1 cellular context compared by ENCODE assay signal in the genomic region with DNA sequence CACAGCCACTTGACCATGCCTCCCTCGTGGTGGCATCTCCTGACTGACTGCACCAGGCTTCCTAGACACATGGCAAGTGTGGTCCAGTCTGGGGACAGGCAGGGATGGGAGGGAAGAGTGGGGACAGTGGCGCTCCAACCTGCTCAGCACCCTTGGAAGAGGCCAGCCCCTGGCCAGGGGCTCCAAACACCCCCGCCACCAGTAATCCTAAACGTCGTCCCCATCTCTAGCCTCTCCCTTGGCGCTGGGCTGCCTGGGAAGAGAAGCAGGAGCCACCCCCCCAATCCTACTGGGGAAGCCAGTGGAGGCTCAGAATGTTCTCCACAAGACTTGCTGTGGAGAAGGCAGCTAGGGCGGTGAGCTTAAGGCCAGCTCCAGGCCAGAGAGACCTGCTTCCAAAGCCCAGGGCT.
TF ChIP-seq lines count a peak whose summit lies in the region.

No MANE protein-coding gene starts in this region.

TF ChIP-seq in GM23338, 12 proteins besides CTCF, POLR2A, EP300 and RAD21:
- TF ChIP-seq NANOG (IDR thresholded peaks at IDR 0.05; ENCODE audit: borderline replicate concordance) (no peak), ZNF331 (CRISPR knock-in tag; IDR thresholded peaks at IDR 0.05; ENCODE audit: low read depth) (no peak), STAT1 (IDR thresholded peaks at IDR 0.05; ENCODE audit: unreplicated experiment) (no peak), CREB1 (CRISPR knock-in tag; IDR thresholded peaks at IDR 0.05; ENCODE audit: low read depth) (no peak), EZH2phosphoT487 (IDR thresholded peaks at IDR 0.05; ENCODE audit: unreplicated experiment) (no peak), ZNF114 (CRISPR knock-in tag; IDR thresholded peaks at IDR 0.05) (no peak), ZNF462 (CRISPR knock-in tag; IDR thresholded peaks at IDR 0.05) (no peak), POLR2AphosphoS5 (IDR thresholded peaks at IDR 0.05; ENCODE audit: low read depth) (no peak; the same call in 1 of the 2 replicates)
- TF ChIP-seq, protein P1, sequence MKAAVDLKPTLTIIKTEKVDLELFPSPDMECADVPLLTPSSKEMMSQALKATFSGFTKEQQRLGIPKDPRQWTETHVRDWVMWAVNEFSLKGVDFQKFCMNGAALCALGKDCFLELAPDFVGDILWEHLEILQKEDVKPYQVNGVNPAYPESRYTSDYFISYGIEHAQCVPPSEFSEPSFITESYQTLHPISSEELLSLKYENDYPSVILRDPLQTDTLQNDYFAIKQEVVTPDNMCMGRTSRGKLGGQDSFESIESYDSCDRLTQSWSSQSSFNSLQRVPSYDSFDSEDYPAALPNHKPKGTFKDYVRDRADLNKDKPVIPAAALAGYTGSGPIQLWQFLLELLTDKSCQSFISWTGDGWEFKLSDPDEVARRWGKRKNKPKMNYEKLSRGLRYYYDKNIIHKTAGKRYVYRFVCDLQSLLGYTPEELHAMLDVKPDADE (IDR thresholded peaks at IDR 0.05): no peak
- TF ChIP-seq, protein P2, sequence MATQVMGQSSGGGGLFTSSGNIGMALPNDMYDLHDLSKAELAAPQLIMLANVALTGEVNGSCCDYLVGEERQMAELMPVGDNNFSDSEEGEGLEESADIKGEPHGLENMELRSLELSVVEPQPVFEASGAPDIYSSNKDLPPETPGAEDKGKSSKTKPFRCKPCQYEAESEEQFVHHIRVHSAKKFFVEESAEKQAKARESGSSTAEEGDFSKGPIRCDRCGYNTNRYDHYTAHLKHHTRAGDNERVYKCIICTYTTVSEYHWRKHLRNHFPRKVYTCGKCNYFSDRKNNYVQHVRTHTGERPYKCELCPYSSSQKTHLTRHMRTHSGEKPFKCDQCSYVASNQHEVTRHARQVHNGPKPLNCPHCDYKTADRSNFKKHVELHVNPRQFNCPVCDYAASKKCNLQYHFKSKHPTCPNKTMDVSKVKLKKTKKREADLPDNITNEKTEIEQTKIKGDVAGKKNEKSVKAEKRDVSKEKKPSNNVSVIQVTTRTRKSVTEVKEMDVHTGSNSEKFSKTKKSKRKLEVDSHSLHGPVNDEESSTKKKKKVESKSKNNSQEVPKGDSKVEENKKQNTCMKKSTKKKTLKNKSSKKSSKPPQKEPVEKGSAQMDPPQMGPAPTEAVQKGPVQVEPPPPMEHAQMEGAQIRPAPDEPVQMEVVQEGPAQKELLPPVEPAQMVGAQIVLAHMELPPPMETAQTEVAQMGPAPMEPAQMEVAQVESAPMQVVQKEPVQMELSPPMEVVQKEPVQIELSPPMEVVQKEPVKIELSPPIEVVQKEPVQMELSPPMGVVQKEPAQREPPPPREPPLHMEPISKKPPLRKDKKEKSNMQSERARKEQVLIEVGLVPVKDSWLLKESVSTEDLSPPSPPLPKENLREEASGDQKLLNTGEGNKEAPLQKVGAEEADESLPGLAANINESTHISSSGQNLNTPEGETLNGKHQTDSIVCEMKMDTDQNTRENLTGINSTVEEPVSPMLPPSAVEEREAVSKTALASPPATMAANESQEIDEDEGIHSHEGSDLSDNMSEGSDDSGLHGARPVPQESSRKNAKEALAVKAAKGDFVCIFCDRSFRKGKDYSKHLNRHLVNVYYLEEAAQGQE (IDR thresholded peaks at IDR 0.05; ENCODE audit: unreplicated experiment): no peak
